30 cellular contexts compared by ENCODE assay signal in genomic region chr18:28824183-28824574, GRCh38.
"Had no signal": no experiment of that assay in that cellular context is flagged by ENCODE, and none has a peak within 500 bp of the region (broad histone marks: within the 10 kb centered on the region; RNA-seq: fewer than 3 reads in every experiment).

No MANE protein-coding gene starts in this region.

- H3K4me3 ChIP-seq: MG63, PC-9, SJCRH30, SK-N-MC had no signal

- H2AFZ ChIP-seq: PC-9 had no signal

- H3K4me2 ChIP-seq: PC-9 had no signal

- H3K36me3 ChIP-seq: MG63, SJCRH30 had no signal

- DNase-seq: Kasumi-1, MG63, MV-4-11, NCI-H1092, NCI-H1105, NCI-H1417 treated with DMSO at 0.1 percent for 48 hours, NCI-H1436 treated with DMSO at 0.1 percent for 48 hours, NCI-H1694 treated with DMSO at 0.1 percent for 48 hours, NCI-H187 treated with DMSO at 0.1 percent for 48 hours, NCI-H2029, NCI-H2081, NCI-H2171 treated with DMSO at 0.1 percent for 48 hours, NCI-H2227 treated with DMSO at 0.1 percent for 48 hours, NCI-H345, NCI-H446, NCI-H524, NCI-H526, NCI-H748 treated with DMSO at 0.1 percent for 48 hours, NCI-H82, PC-9, SHP77, SIG-M5, SJCRH30, T-cell had no signal

- ATAC-seq: Panc1, Right ventricle myocardium inferior, SK-N-SH treated with all-trans-retinoic acid at 6 μM for 48 hours, T-cell had no signal

- H3K4me1 ChIP-seq: SJCRH30 had no signal

- H3K27ac ChIP-seq: PC-9, RWPE1, SJCRH30, SK-N-MC had no signal

- FAIRE-seq: RCC 7860 had no signal

- H3K27me3 ChIP-seq: MG63, SJCRH30 had no signal

- H3K9me3 ChIP-seq: MG63, SJCRH30 had no signal
